ENCODE assay signal across 22 cellular contexts in the genomic region with DNA sequence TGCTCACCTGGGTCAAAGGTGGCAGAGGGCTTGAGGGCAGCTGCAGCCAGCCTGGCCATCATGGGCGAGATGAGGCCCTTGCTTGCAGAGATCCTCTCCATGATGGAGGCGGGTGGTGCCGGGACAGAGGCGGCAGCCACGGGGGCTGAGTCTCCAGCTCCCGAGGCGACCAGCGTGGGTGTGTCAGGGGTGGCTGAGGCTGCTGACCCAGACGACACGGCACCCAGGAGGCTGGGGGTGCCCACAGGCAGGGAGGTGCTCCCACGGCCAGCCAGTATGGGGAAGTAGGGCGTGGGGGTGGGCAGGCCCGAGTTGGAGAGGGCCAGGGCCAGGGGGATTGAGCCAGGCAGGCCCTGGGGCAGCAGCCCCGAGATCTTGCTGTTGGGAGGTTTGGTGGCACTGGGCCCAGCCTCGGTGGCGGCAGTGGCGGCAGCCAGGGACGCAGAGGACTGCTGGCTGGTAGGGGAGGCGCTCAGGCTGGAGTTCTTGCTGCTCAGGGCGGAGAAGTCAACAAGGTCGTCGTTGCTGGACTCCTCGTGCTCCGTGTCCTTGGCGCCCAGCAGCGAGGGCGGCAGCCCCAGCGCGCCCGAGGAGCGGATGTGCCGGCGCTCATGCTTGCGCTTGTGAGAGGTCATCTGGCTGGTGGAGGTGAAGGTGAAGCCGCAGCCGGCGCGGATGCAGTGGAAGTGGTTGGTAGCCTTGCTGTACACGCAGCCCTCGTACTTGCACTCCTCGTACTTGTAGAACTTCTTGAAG.
DNase-seq lines count a peak whose midpoint lies in the region; ATAC-seq and TF ChIP-seq lines count a peak whose summit lies in the region.
"Had no signal": no experiment of that assay in that cellular context is flagged by ENCODE, and none has a peak within 500 bp of the region (broad histone marks: within the 10 kb centered on the region; RNA-seq: fewer than 3 reads in every experiment).

No MANE protein-coding gene starts in this region.

- H3K4me3 ChIP-seq in HEK293 (ENCODE audit: low read depth, low read length) (no peak overlapping the region), adrenal gland (no peak overlapping the region), muscle layer of colon (ENCODE audit: low read depth in 1 of 2, low read length in 2 of 2) (peak overlapping the region in 1 of 2 donors; percentile 9), stomach smooth muscle (ENCODE audit: low read length in 2 of 2) (peak overlapping the region in 1 of 2 donors; percentile 29)
- H3K4me3 ChIP-seq: BLaER1 treated with 17β-estradiol and CSF1 and Interleukin-3, amounts not matched to agents 10 nM and 100 nM; GM12878; GM23248 had no signal

- no peak overlapping the region for H3K4me3 Mint-ChIP-seq in HFFc6

- H3K9ac ChIP-seq in muscle layer of colon (ENCODE audit: low read length) (no peak overlapping the region), stomach smooth muscle (ENCODE audit: low read length in 2 of 2) (no peak overlapping the region)
- H3K9ac ChIP-seq: BLaER1 treated with 17β-estradiol and CSF1 and Interleukin-3, amounts not matched to agents 10 nM and 100 nM; GM23248 had no signal

- no peaks in the 10 kb centered on the region for H3K36me3 Mint-ChIP-seq in HFFc6 (ENCODE audit: low read depth)

- H3K4me1 ChIP-seq in HEK293 (ENCODE audit: control insufficient read depth, insufficient read depth, low read length), result no peaks in the 10 kb centered on the region
- no peaks in the 10 kb centered on the region for H3K4me1 ChIP-seq in adrenal gland (replicated peaks in 1 of 2)
- peaks cover 87% of the 10 kb centered on the region for H3K4me1 ChIP-seq in muscle layer of colon (ENCODE audit: insufficient read depth, low read length)
- H3K4me1 ChIP-seq in stomach smooth muscle (ENCODE audit: control insufficient read depth, insufficient read depth, low read length), result peaks cover 90% of the 10 kb centered on the region

- CTCF ChIA-PET in HEK293 (lab: Yijun Ruan, JAX), result no interaction called here

- H3K27ac ChIP-seq in HEK293 (ENCODE audit: extremely low read depth, low read depth, low read length) (no peak overlapping the region), adrenal gland (no peak overlapping the region), muscle layer of colon (ENCODE audit: low read depth, low read length) (peak overlapping the region; percentile 90), stomach smooth muscle (ENCODE audit: low read length) (peak overlapping the region; percentile 92)
- H3K27ac ChIP-seq: BLaER1 treated with 17β-estradiol and CSF1 and Interleukin-3, amounts not matched to agents 10 nM and 100 nM; GM23248 had no signal

- H3K27me3 Mint-ChIP-seq in HFFc6 (ENCODE audit: insufficient read depth), result peaks cover 17% of the 10 kb centered on the region
- H3K27me3 Mint-ChIP-seq: CD8-positive, alpha-beta memory T cell had no signal

- 63 to 84% (median 72%) methylated on average over 34 to 41 of the region's 41 CpGs for WGBS in adrenal gland, 4 donors

- no peak for ATAC-seq in GM21381 (IDR thresholded peaks at IDR 0.05; ENCODE audit: unreplicated experiment)
- ATAC-seq: GM12878, HCT116 had no signal

- H3K4me1 Mint-ChIP-seq in HFFc6 (ENCODE audit: low read depth), result no peaks in the 10 kb centered on the region
- H3K4me1 Mint-ChIP-seq: CD8-positive, alpha-beta memory T cell had no signal

- intact Hi-C loops in adrenal gland (cut with DNase I), result no loop called here

- H3K9me3 ChIP-seq in HEK293 (ENCODE audit: control insufficient read depth, insufficient read depth, low read depth, low read length) (no peaks in the 10 kb centered on the region), adrenal gland (replicated peaks in 1 of 3) (no peaks in the 10 kb centered on the region), muscle layer of colon (ENCODE audit: low read length) (no peaks in the 10 kb centered on the region), stomach smooth muscle (ENCODE audit: control insufficient read depth in 2 of 2, low read length in 2 of 2) (no peaks in the 10 kb centered on the region)
- H3K9me3 ChIP-seq: BLaER1 treated with 17β-estradiol and CSF1 and Interleukin-3, amounts not matched to agents 10 nM and 100 nM had no signal

- no peak for TF ChIP-seq POLR2A in adrenal gland (IDR thresholded peaks at IDR 0.05)

- no peaks in the 10 kb centered on the region for H3K9me3 Mint-ChIP-seq in HFFc6
- H3K9me3 Mint-ChIP-seq: CD8-positive, alpha-beta memory T cell had no signal

- TF ChIP-seq CTCF in HEK293 (tag by site-specific recombination; IDR thresholded peaks at IDR 0.05) (no peak), adrenal gland (IDR thresholded peaks at IDR 0.05) (no peak), HFFc6 (IDR thresholded peaks at IDR 0.05) (no peak)

- no peaks in the 10 kb centered on the region for H3K27me3 ChIP-seq in adrenal gland
- no peaks in the 10 kb centered on the region for H3K27me3 ChIP-seq in muscle layer of colon (ENCODE audit: control insufficient read depth in 1 of 2, insufficient read depth in 2 of 2, low read length in 2 of 2)
- H3K27me3 ChIP-seq in stomach smooth muscle (ENCODE audit: control insufficient read depth in 1 of 2, insufficient read depth in 2 of 2, low read length in 2 of 2), result no peaks in the 10 kb centered on the region
- H3K27me3 ChIP-seq: BLaER1 treated with 17β-estradiol and CSF1 and Interleukin-3, amounts not matched to agents 10 nM and 100 nM had no signal

- H3K36me3 ChIP-seq in HEK293 (ENCODE audit: control insufficient read depth in 2 of 2, insufficient read depth in 1 of 2, low read length in 2 of 2), result peaks cover 0 to 41% of the 10 kb centered on the region in 2 experiments; a peak in 1 of 3 replicates
- H3K36me3 ChIP-seq in adrenal gland (replicated peaks in 1 of 2), result no peaks in the 10 kb centered on the region
- peaks cover 26% of the 10 kb centered on the region for H3K36me3 ChIP-seq in muscle layer of colon (ENCODE audit: insufficient read depth, low read length)
- peaks cover 6 to 11% of the 10 kb centered on the region in 2 donors for H3K36me3 ChIP-seq in stomach smooth muscle (ENCODE audit: control insufficient read depth in 2 of 2, insufficient read depth in 2 of 2, low read length in 2 of 2)
- H3K36me3 ChIP-seq: BLaER1 treated with 17β-estradiol and CSF1 and Interleukin-3, amounts not matched to agents 10 nM and 100 nM had no signal

- DNase-seq in adrenal gland (peak in 5 of 7 donors; percentile 49 to 77 (median 57)), SW480 (ENCODE audit: low spot score) (no peak), HFFc6 (no peak)
- DNase-seq: CD8-positive, alpha-beta memory T cell; DMS53; EL; GM23248; KBM-7; MV-4-11; NCI-H1417; NCI-H187; NCI-H2227 treated with DMSO at 0.1 percent for 48 hours; NCI-H510A treated with DMSO at 0.1 percent for 48 hours; NCI-H774; SIG-M5 had no signal

- POLR2A ChIA-PET in HEK293 (lab: Yijun Ruan, JAX), result no interaction called here

- no peak overlapping the region for H3K27ac Mint-ChIP-seq in HFFc6

TF ChIP-seq in HEK293, 187 proteins besides CTCF, POLR2A, EP300 and RAD21:
- TF ChIP-seq EGR2 (tag by site-specific recombination; IDR thresholded peaks at IDR 0.05; ENCODE audit: low read depth) (peak; percentile 85), ZFHX2 (tag by site-specific recombination; conservative IDR thresholded peaks at IDR 0.05) (peak; percentile 73), YY1 (tag by site-specific recombination; IDR thresholded peaks at IDR 0.05) (no peak), ZNF10 (tag by site-specific recombination; IDR thresholded peaks at IDR 0.05) (no peak)
- TF ChIP-seq, protein P1, sequence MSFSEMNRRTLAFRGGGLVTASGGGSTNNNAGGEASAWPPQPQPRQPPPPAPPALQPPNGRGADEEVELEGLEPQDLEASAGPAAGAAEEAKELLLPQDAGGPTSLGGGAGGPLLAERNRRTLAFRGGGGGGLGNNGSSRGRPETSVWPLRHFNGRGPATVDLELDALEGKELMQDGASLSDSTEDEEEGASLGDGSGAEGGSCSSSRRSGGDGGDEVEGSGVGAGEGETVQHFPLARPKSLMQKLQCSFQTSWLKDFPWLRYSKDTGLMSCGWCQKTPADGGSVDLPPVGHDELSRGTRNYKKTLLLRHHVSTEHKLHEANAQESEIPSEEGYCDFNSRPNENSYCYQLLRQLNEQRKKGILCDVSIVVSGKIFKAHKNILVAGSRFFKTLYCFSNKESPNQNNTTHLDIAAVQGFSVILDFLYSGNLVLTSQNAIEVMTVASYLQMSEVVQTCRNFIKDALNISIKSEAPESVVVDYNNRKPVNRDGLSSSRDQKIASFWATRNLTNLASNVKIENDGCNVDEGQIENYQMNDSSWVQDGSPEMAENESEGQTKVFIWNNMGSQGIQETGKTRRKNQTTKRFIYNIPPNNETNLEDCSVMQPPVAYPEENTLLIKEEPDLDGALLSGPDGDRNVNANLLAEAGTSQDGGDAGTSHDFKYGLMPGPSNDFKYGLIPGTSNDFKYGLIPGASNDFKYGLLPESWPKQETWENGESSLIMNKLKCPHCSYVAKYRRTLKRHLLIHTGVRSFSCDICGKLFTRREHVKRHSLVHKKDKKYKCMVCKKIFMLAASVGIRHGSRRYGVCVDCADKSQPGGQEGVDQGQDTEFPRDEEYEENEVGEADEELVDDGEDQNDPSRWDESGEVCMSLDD (tag by site-specific recombination; IDR thresholded peaks at IDR 0.05), result no peak
TF ChIP-seq in HEK293: peak in this region for 2.

Comparison
In these comparisons a context has a peak if more than half of its experiments do, and no peak if none do; other contexts are left out.
1. H3K27ac ChIP-seq: peak in muscle layer of colon (single experiment) and stomach smooth muscle (single experiment); none in HEK293 (single experiment) and adrenal gland (0 of 5).
2. DNase-seq: peak in adrenal gland (5 of 7); none in SW480 (single experiment) and HFFc6 (single experiment).